Comparison of ENCODE assay signal across 9 cellular contexts in the genomic region with DNA sequence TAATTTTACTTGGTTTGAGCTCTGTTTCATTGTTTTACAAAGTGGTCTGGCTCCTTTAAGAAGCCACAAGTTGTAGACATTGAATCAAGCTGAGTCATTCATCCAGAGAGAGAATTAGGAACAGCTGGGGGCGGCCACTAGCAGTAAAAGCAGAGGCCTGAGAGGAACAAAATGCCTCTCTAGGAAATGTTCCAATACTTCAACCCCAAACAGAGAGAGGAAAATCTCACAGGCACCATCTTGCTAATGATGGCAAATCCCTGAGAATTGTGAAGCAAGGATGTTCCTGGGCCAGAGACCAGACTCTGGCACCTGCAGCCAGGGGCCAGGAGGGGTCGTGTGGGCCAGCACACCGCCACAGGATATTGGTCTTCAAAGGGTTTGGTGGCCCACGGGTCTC. TPM values are rescaled to one million over a fixed set of nuclear protein-coding genes. Genes with fewer than 3 reads are reported as not detected.
A peak's percentile ranks its signal among the peaks of the same experiment; 100 is the strongest.
DNase-seq lines count a peak whose midpoint lies in the region; ATAC-seq and TF ChIP-seq lines count a peak whose summit lies in the region.
"Had no signal": no experiment of that assay in that cellular context is flagged by ENCODE, and none has a peak within 500 bp of the region (broad histone marks: within the 10 kb centered on the region; RNA-seq: fewer than 3 reads in every experiment).

No MANE protein-coding gene starts in this region.

- H3K36me3 ChIP-seq in mammary epithelial cell (ENCODE audit: insufficient read depth, low read length): no peaks in the 10 kb centered on the region

- TF ChIP-seq RAD21 in Ishikawa (IDR thresholded peaks at IDR 0.05; ENCODE audit: low read depth): no peak

- H4K20me1 ChIP-seq in mammary epithelial cell (ENCODE audit: insufficient read depth, low read length): no peaks in the 10 kb centered on the region

- peak in 1 of 2 donors; percentile 1 for TF ChIP-seq CTCF in mammary epithelial cell (conservative IDR thresholded peaks at IDR 0.05 in 1 of 2, IDR thresholded peaks at IDR 0.05 in 1 of 2; ENCODE audit: extremely low read depth in 1 of 2, insufficient read depth in 1 of 2, low read depth in 1 of 2, low read length in 2 of 2)

- H3K27ac ChIP-seq in mammary epithelial cell (ENCODE audit: insufficient read depth, low read depth, low read length): no peak overlapping the region

- DNase-seq in AG08395 (ENCODE audit: low spot score): peak; percentile 90
- peak; percentile 56 for DNase-seq in mammary epithelial cell
- peak; percentile 27 to 32 for DNase-seq in left colon
- no peak for DNase-seq in T-helper 2 cell
- DNase-seq in stimulated activated CD4-positive, alpha-beta T cell treated with anti-CD3 and anti-CD28 coated beads, Interleukin-2, amount 100 ng/mL, for 48 hours: no peak
- no peak for DNase-seq in activated T-cell treated with anti-CD3 and anti-CD28 coated beads, Interleukin-2, amount 50 U/mL, for 1 hour
- no peak for DNase-seq in NCI-H128 (lab: John Stamatoyannopoulos, UW; ENCODE audit: unreplicated experiment)
- DNase-seq: naive thymus-derived CD8-positive, alpha-beta T cell had no signal

- no TSS peak for BruUV-seq in mammary epithelial cell (replicated peaks; lab: Mats Ljungman, UMichigan)

- CTCF ChIA-PET in mammary epithelial cell (lab: Charles Lee; ENCODE audit: low non-redundant PET): no interaction called here

- H3K4me1 ChIP-seq in mammary epithelial cell (ENCODE audit: insufficient read depth, low read length): peaks cover 46% of the 10 kb centered on the region

- no peak for TF ChIP-seq EP300 in Ishikawa (IDR thresholded peaks at IDR 0.05; ENCODE audit: borderline replicate concordance)

- peak overlapping the region; percentile 78 for H2AFZ ChIP-seq in mammary epithelial cell (ENCODE audit: low read depth, low read length)

- intact Hi-C loops in mammary epithelial cell (cut with micrococcal nuclease) (no loop called here), left colon (cut with DNase I, micrococcal nuclease) (no loop called here)

- no peak overlapping the region for H3K4me3 ChIP-seq in mammary epithelial cell (replicated peaks in 1 of 3; ENCODE audit: insufficient read depth in 1 of 3, low read depth in 2 of 3, low read length in 3 of 3)

- no peak for ATAC-seq in left colon
- ATAC-seq: naive thymus-derived CD8-positive, alpha-beta T cell had no signal

- dilution Hi-C loops in mammary epithelial cell (cut with HindIII; ENCODE audit: low sequenced_read_pairs): no loop called here

- peak overlapping the region; percentile 70 for H3K4me2 ChIP-seq in mammary epithelial cell (ENCODE audit: insufficient read depth, low read depth, low read length)

- WGBS in mammary epithelial cell (ENCODE audit: low coverage, missing lambda C conversion rate): 15% methylated on average over 4 of the region's 4 CpGs

- peaks cover 3% of the 10 kb centered on the region for H3K9me3 ChIP-seq in mammary epithelial cell (replicated peaks; ENCODE audit: insufficient read depth, low read length)

- H3K27me3 ChIP-seq in mammary epithelial cell (ENCODE audit: insufficient read depth, low read length): no peaks in the 10 kb centered on the region

- no peak overlapping the region for H3K9ac ChIP-seq in mammary epithelial cell (ENCODE audit: insufficient read depth, low read length)

- no peaks in the 10 kb centered on the region for H3K79me2 ChIP-seq in mammary epithelial cell (ENCODE audit: insufficient read depth, low read length)

- in situ Hi-C loops in mammary epithelial cell (cut with MboI; ENCODE audit: low sequenced_read_pairs in 2 of 2): no loop called here

TF ChIP-seq in Ishikawa, 13 proteins besides CTCF, POLR2A, EP300 and RAD21:
- TF ChIP-seq, protein P1, sequence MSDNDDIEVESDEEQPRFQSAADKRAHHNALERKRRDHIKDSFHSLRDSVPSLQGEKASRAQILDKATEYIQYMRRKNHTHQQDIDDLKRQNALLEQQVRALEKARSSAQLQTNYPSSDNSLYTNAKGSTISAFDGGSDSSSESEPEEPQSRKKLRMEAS (IDR thresholded peaks at IDR 0.05): peak; percentile 11; the same call in 1 of the 2 replicates
- TF ChIP-seq YY1 (IDR thresholded peaks at IDR 0.05; ENCODE audit: low read depth): no peak

RNA-seq across cellular contexts. Expression of gene TRIL, which starts 26.5 kb away (rescaled TPM):
- total RNA-seq in mammary epithelial cell (1 to 10 TPM in 1 of 2 donors, not detected in 1; 4.5 TPM), left colon (1 to 10 TPM in 1 of 2 donors, under 1 TPM in 1; 0.52 to 2.0 TPM)
- 0.01 TPM for polyA plus RNA-seq in mammary epithelial cell
- polyA minus RNA-seq in mammary epithelial cell: 0.10 TPM
- total RNA-seq: naive thymus-derived CD8-positive, alpha-beta T cell had no signal
- polyA plus RNA-seq: naive thymus-derived CD8-positive, alpha-beta T cell had no signal

Comparison
In these comparisons a context has a peak if more than half of its experiments do, and no peak if none do; other contexts are left out.
1. DNase-seq: peak in AG08395 (single experiment), mammary epithelial cell (single experiment) and left colon (2 of 2); none in T-helper 2 cell (0 of 5), stimulated activated CD4-positive, alpha-beta T cell treated with anti-CD3 and anti-CD28 coated beads, Interleukin-2, amount 100 ng/mL, for 48 hours (0 of 2), activated T-cell treated with anti-CD3 and anti-CD28 coated beads, Interleukin-2, amount 50 U/mL, for 1 hour (single experiment) and NCI-H128 (single experiment).